ENCODE assay signal across 14 cellular contexts in genomic region chr2:7748717-7749415, GRCh38.
A peak's percentile ranks its signal among the peaks of the same experiment; 100 is the strongest.
DNase-seq lines count a peak whose midpoint lies in the region; ATAC-seq and TF ChIP-seq lines count a peak whose summit lies in the region.
"Had no signal": no experiment of that assay in that cellular context is flagged by ENCODE, and none has a peak within 500 bp of the region (broad histone marks: within the 10 kb centered on the region; RNA-seq: fewer than 3 reads in every experiment).

No MANE protein-coding gene starts in this region.

- H3K27ac Mint-ChIP-seq in T-cell = peak overlapping the region in 1 of 2 donors; percentile 55
- H3K27ac Mint-ChIP-seq: B cell, brain, naive B cell had no signal

- no peaks in the 10 kb centered on the region for H3K36me3 Mint-ChIP-seq in T-cell
- H3K36me3 Mint-ChIP-seq: naive B cell had no signal

- H3K27ac ChIP-seq in A673 (ENCODE audit: low read depth, low read length, poor library complexity, severe bottlenecking) = no peak overlapping the region
- H3K27ac ChIP-seq in psoas muscle = no peak overlapping the region

- H3K9me3 ChIP-seq in A673 (ENCODE audit: low read depth, low read length, poor library complexity, severe bottlenecking) (peaks cover 6% of the 10 kb centered on the region), psoas muscle (peaks cover 6% of the 10 kb centered on the region)

- POLR2A ChIA-PET in A673 (lab: Charles Lee; ENCODE audit: low non-redundant PET) = no interaction called here
- POLR2A ChIA-PET in T-cell (lab: Charles Lee) = interaction anchor here in 1 of 2 donors (0.6 kb wide), 1 partner anchor 9 kb away, joined by 3 read pairs; no protein-coding TSS in a partner anchor

- BruUV-seq in A673 (replicated peaks; lab: Mats Ljungman, UMichigan) = no TSS peak

- intact Hi-C loops in A673 (cut with micrococcal nuclease; ENCODE audit: unreplicated experiment) (no loop called here), psoas muscle (cut with DNase I) (no loop called here)

- TF ChIP-seq CTCF in A673 (conservative IDR thresholded peaks at IDR 0.05; ENCODE audit: low read depth, low read length) (no peak), fibroblast of mammary gland (conservative IDR thresholded peaks at IDR 0.05; ENCODE audit: control insufficient read depth, insufficient read depth, low read depth, low read length) (no peak), psoas muscle (IDR thresholded peaks at IDR 0.05) (no peak)

- H3K4me3 ChIP-seq in A673 (ENCODE audit: low read depth, low read length, poor library complexity, severe bottlenecking) (no peak overlapping the region), fibroblast of mammary gland (ENCODE audit: control insufficient read depth, low read depth, low read length) (no peak overlapping the region), psoas muscle (no peak overlapping the region)

- H3K36me3 ChIP-seq in A673 (ENCODE audit: insufficient read depth, low read length, poor library complexity, severe bottlenecking) (no peaks in the 10 kb centered on the region), psoas muscle (ENCODE audit: insufficient read depth in 1 of 2, low read depth in 1 of 2) (no peaks in the 10 kb centered on the region)

- H3K27me3 Mint-ChIP-seq in T-cell = no peaks in the 10 kb centered on the region

- WGBS in psoas muscle, 3 donors = 67 to 70% (median 70%) methylated on average over 17 of the region's 17 CpGs

- ATAC-seq in GM21381 (IDR thresholded peaks at IDR 0.05; ENCODE audit: unreplicated experiment) (peak; percentile 54), T-cell (replicated peaks in 1 of 4) (peak in 3 of 4 experiments; percentile 47 to 74 (median 60)), GM19324 (IDR thresholded peaks at IDR 0.05; ENCODE audit: low FRiP score, unreplicated experiment) (no peak), psoas muscle (no peak), HG02642 (IDR thresholded peaks at IDR 0.05; ENCODE audit: poor library complexity, unreplicated experiment) (no peak)
- ATAC-seq: HCT116 had no signal

- H3K4me3 Mint-ChIP-seq in T-cell = no peak overlapping the region
- H3K4me3 Mint-ChIP-seq: B cell, brain, naive B cell had no signal

- peak; percentile 21 for DNase-seq in A673 (ENCODE audit: low spot score)
- DNase-seq in T-cell = peak in 17 of 34 experiments; percentile 12 to 45 (median 28)
- peak; percentile 31 for DNase-seq in fibroblast of mammary gland (ENCODE audit: low read depth)
- DNase-seq in psoas muscle = no peak
- DNase-seq in mucosa of gallbladder (ENCODE audit: low spot score) = no peak
- DNase-seq: naive B cell, NCI-H1048, NCI-H82 had no signal

- H3K4me1 Mint-ChIP-seq in T-cell = peaks cover 0 to 33% (median 26%) of the 10 kb centered on the region in 3 donors
- H3K4me1 Mint-ChIP-seq: B cell, naive B cell had no signal

- H3K4me1 ChIP-seq in A673 (ENCODE audit: insufficient read depth, low read length, poor library complexity, severe bottlenecking) = no peaks in the 10 kb centered on the region
- no peaks in the 10 kb centered on the region for H3K4me1 ChIP-seq in psoas muscle

- H3K9me3 Mint-ChIP-seq in T-cell = peaks cover 4 to 12% (median 9%) of the 10 kb centered on the region in 3 donors

- CTCF ChIA-PET in A673 (lab: Charles Lee) = no interaction called here
- CTCF ChIA-PET in T-cell (lab: Charles Lee) = interaction anchor here in 1 of 2 donors (0.9 to 2.9 kb wide), 3 partner anchors 9 to 23 kb away, joined by 3 to 10 read pairs (median 4); no protein-coding TSS in a partner anchor

- H3K27me3 ChIP-seq in A673 (replicated peaks; ENCODE audit: insufficient read depth, low read depth, low read length, poor library complexity) (no peaks in the 10 kb centered on the region), psoas muscle (ENCODE audit: insufficient read depth in 3 of 3, low read length in 2 of 3) (no peaks in the 10 kb centered on the region)

Comparison
In these comparisons a context has a peak if more than half of its experiments do, and no peak if none do; other contexts are left out.
1. DNase-seq: peak in A673 (single experiment) and fibroblast of mammary gland (single experiment); none in psoas muscle (0 of 2) and mucosa of gallbladder (single experiment).
2. ATAC-seq: peak in GM21381 (single experiment) and T-cell (3 of 4); none in GM19324 (single experiment), psoas muscle (0 of 4) and HG02642 (single experiment).